In genomic region chr2:100603945-100604633, GRCh38 we compare ENCODE assay signal across 11 cellular contexts. TPM values are rescaled to one million over a fixed set of nuclear protein-coding genes. Genes with fewer than 3 reads are reported as not detected.
A peak's percentile ranks its signal among the peaks of the same experiment; 100 is the strongest.
DNase-seq lines count a peak whose midpoint lies in the region; ATAC-seq and TF ChIP-seq lines count a peak whose summit lies in the region.
"Had no signal": no experiment of that assay in that cellular context is flagged by ENCODE, and none has a peak within 500 bp of the region (broad histone marks: within the 10 kb centered on the region; RNA-seq: fewer than 3 reads in every experiment).

No MANE protein-coding gene starts in this region.

- H3F3A ChIP-seq in GM23248 (ENCODE audit: insufficient read depth) = no peaks in the 10 kb centered on the region

- peak; percentile 70 to 80 (median 72) for ATAC-seq in heart left ventricle
- ATAC-seq: lower lobe of right lung, upper lobe of right lung had no signal

- no peak overlapping the region for H3K27ac Mint-ChIP-seq in activated T-cell treated with anti-CD3 and anti-CD28 coated beads, Interleukin-2, amount 50 U/mL, for 24 hours
- no peak overlapping the region for H3K27ac Mint-ChIP-seq in mesothelial cell of epicardium

- H3K36me3 Mint-ChIP-seq in activated T-cell treated with anti-CD3 and anti-CD28 coated beads, Interleukin-2, amount 50 U/mL, for 24 hours (ENCODE audit: low read depth) = no peaks in the 10 kb centered on the region
- H3K36me3 Mint-ChIP-seq in mesothelial cell of epicardium = no peaks in the 10 kb centered on the region

- H3K4me3 ChIP-seq in GM23248 (no peak overlapping the region; the same call in 1 of the 2 replicates), heart left ventricle (no peak overlapping the region), colonic mucosa (no peak overlapping the region)
- H3K4me3 ChIP-seq: lower lobe of right lung, upper lobe of right lung had no signal

- no peaks in the 10 kb centered on the region for H3K79me2 ChIP-seq in GM23248 (ENCODE audit: insufficient read depth)

- peak overlapping the region; percentile 46 for H3K4me2 ChIP-seq in GM23248 (ENCODE audit: unreplicated experiment)

- H3K9me2 ChIP-seq in GM23248 (ENCODE audit: insufficient read depth) = no peaks in the 10 kb centered on the region

- no peaks in the 10 kb centered on the region for H3K9me3 Mint-ChIP-seq in activated T-cell treated with anti-CD3 and anti-CD28 coated beads, Interleukin-2, amount 50 U/mL, for 24 hours
- no peaks in the 10 kb centered on the region for H3K9me3 Mint-ChIP-seq in mesothelial cell of epicardium

- peaks cover 5% of the 10 kb centered on the region for H3K4me1 Mint-ChIP-seq in activated T-cell treated with anti-CD3 and anti-CD28 coated beads, Interleukin-2, amount 50 U/mL, for 24 hours (ENCODE audit: low read depth)
- H3K4me1 Mint-ChIP-seq in mesothelial cell of epicardium = no peaks in the 10 kb centered on the region

- H2AFZ ChIP-seq in GM23248 = peak overlapping the region; percentile 71

- TF ChIP-seq POLR2A in heart left ventricle (IDR thresholded peaks at IDR 0.05) = no peak

- no peaks in the 10 kb centered on the region for H3K27me3 ChIP-seq in GM23248 (replicated peaks; ENCODE audit: insufficient read depth)
- H3K27me3 ChIP-seq in heart left ventricle = no peaks in the 10 kb centered on the region
- H3K27me3 ChIP-seq in colonic mucosa = no peaks in the 10 kb centered on the region
- H3K27me3 ChIP-seq: upper lobe of right lung had no signal

- H3K4me1 ChIP-seq in GM23248 (ENCODE audit: insufficient read depth) (peaks cover 12% of the 10 kb centered on the region), heart left ventricle (peaks cover 0 to 16% (median 12%) of the 10 kb centered on the region in 12 donors), colonic mucosa (no peaks in the 10 kb centered on the region)
- H3K4me1 ChIP-seq: lower lobe of right lung, upper lobe of right lung had no signal

- WGBS in GM23248 (ENCODE audit: low coverage in 1 of 2, low lambda C conversion rate in 2 of 2, missing lambda C conversion rate in 2 of 2), 2 experiments = 23 to 26% methylated on average over 10 of the region's 10 CpGs
- 16 to 28% (median 22%) methylated on average over 10 of the region's 10 CpGs for WGBS in heart left ventricle, 4 donors

- H3K36me3 ChIP-seq in GM23248 (ENCODE audit: low read depth) (no peaks in the 10 kb centered on the region), heart left ventricle (no peaks in the 10 kb centered on the region), colonic mucosa (no peaks in the 10 kb centered on the region)
- H3K36me3 ChIP-seq: lower lobe of right lung, upper lobe of right lung had no signal

- H3K9ac ChIP-seq in GM23248 (peak overlapping the region; percentile 40), colonic mucosa (ENCODE audit: low read depth in 2 of 2, low read length in 2 of 2) (no peak overlapping the region)

- intact Hi-C loops in heart left ventricle (cut with DNase I) (loop anchor here in 4 of 10 donors (10.0 kb wide), 3 partner anchors 131 to 601 kb away; partner anchors contain the start of gene TBC1D8 (in 2 of the 4)), colonic mucosa (cut with DNase I) (no loop called here)

- H3K27me3 Mint-ChIP-seq in activated T-cell treated with anti-CD3 and anti-CD28 coated beads, Interleukin-2, amount 50 U/mL, for 24 hours = no peaks in the 10 kb centered on the region
- H3K27me3 Mint-ChIP-seq in mesothelial cell of epicardium (ENCODE audit: low read depth) = no peaks in the 10 kb centered on the region

- in situ Hi-C loops in GM23248 (cut with MboI) = loop anchor here (25.0 kb wide), 1 partner anchor 608 kb away; no protein-coding TSS in a partner anchor

- no peak for TF ChIP-seq CTCF in heart left ventricle (IDR thresholded peaks at IDR 0.05)
- no peak for TF ChIP-seq CTCF in colonic mucosa (IDR thresholded peaks at IDR 0.05)
- TF ChIP-seq CTCF in mesothelial cell of epicardium (IDR thresholded peaks at IDR 0.05; ENCODE audit: unreplicated experiment) = no peak

- H3K27ac ChIP-seq in GM23248 (peak overlapping the region; percentile 28; the same call in 1 of the 2 replicates), heart left ventricle (peak overlapping the region; percentile 8 to 82 (median 51)), colonic mucosa (no peak overlapping the region)
- H3K27ac ChIP-seq: lower lobe of right lung, upper lobe of right lung had no signal

- peak; percentile 85 for DNase-seq in GM23248
- DNase-seq in amniotic stem cell (lab: John Stamatoyannopoulos, UW) = peak; percentile 16
- peak in 1 of 5 donors; percentile 20 for DNase-seq in heart left ventricle
- DNase-seq in putamen (ENCODE audit: low spot score) = peak; percentile 68
- DNase-seq in colonic mucosa = no peak
- no peak for DNase-seq in activated CD4-positive, alpha-beta T cell treated with anti-CD3 and anti-CD28 coated beads, Interleukin-2, amount 50 U/mL, for 4 hours
- DNase-seq in activated T-cell treated with anti-CD3 and anti-CD28 coated beads, Interleukin-2, amount 50 U/mL, for 24 hours = no peak
- DNase-seq in mesothelial cell of epicardium (ENCODE audit: low spot score in 2 of 2, unreplicated experiment in 2 of 2) = no peak
- DNase-seq: lower lobe of right lung, T-helper 9 cell had no signal

- H3K9me3 ChIP-seq in GM23248 (ENCODE audit: low read depth) (no peaks in the 10 kb centered on the region), heart left ventricle (no peaks in the 10 kb centered on the region), colonic mucosa (no peaks in the 10 kb centered on the region)
- H3K9me3 ChIP-seq: lower lobe of right lung, upper lobe of right lung had no signal

- H4K20me1 ChIP-seq in GM23248 (ENCODE audit: insufficient read depth) = no peaks in the 10 kb centered on the region

- H3K4me3 Mint-ChIP-seq in activated T-cell treated with anti-CD3 and anti-CD28 coated beads, Interleukin-2, amount 50 U/mL, for 24 hours = no peak overlapping the region
- H3K4me3 Mint-ChIP-seq in mesothelial cell of epicardium = no peak overlapping the region

RNA-seq across cellular contexts. Expression of gene PDCL3, which starts 41.3 kb away (rescaled TPM):
- total RNA-seq in GM23248 (2014; rRNA removed; shearing (Covaris generic)) = 11.1 and 12.1 TPM in 2 replicates
- 32.8 and 33.1 TPM in 2 replicates for polyA plus RNA-seq in GM23248 (2016; fragmentation: Nextera tagmentation; extraction: Ambion mirVana)
- total RNA-seq in heart left ventricle = 10 to 100 TPM; 10.3 to 29.1 (median 23.4) TPM
- polyA plus RNA-seq in heart left ventricle = 10 to 100 TPM; 25.6 to 40.2 TPM
- total RNA-seq in colonic mucosa = 10 to 100 TPM; 20.7 to 21.4 TPM
- 20.6 to 24.7 TPM (median 21.7 TPM) in 3 replicates for total RNA-seq in mesothelial cell of epicardium

Comparison
In these comparisons a context has a peak if more than half of its experiments do, and no peak if none do; other contexts are left out.
1. DNase-seq: peak in GM23248 (single experiment), amniotic stem cell (single experiment) and putamen (single experiment); none in colonic mucosa (single experiment), activated CD4-positive, alpha-beta T cell treated with anti-CD3 and anti-CD28 coated beads, Interleukin-2, amount 50 U/mL, for 4 hours (0 of 2), activated T-cell treated with anti-CD3 and anti-CD28 coated beads, Interleukin-2, amount 50 U/mL, for 24 hours (single experiment) and mesothelial cell of epicardium (0 of 2).